1 cellular context compared by ENCODE assay signal in genomic region chr7:150978136-150978789, GRCh38.
A peak's percentile ranks its signal among the peaks of the same experiment; 100 is the strongest.
TF ChIP-seq lines count a peak whose summit lies in the region.

Gene KCNH2 (minus strand): TSS chr7:150978321. CDS start chr7:150977913, 408 bp downstream.

TF ChIP-seq in K562, 482 proteins besides CTCF, POLR2A, EP300 and RAD21 (continued from another document and continues in another):
- TF ChIP-seq RREB1 (CRISPR knock-in tag; IDR thresholded peaks at IDR 0.05) (no peak), PML (IDR thresholded peaks at IDR 0.05; ENCODE audit: low read length) (peak; percentile 36; the same call in 1 of the 2 replicates), THRA (IDR thresholded peaks at IDR 0.05) (no peak), TRIM25 (IDR thresholded peaks at IDR 0.05; ENCODE audit: borderline replicate concordance) (no peak), ZNF121 (CRISPR knock-in tag; conservative IDR thresholded peaks at IDR 0.05) (no peak), CREB5 (CRISPR knock-in tag; IDR thresholded peaks at IDR 0.05) (no peak), PHF21A (IDR thresholded peaks at IDR 0.05; ENCODE audit: borderline replicate concordance, low read depth) (no peak; the same call in 1 of the 2 replicates), GTF2A2 (tag; IDR thresholded peaks at IDR 0.05) (no peak), TOE1 (IDR thresholded peaks at IDR 0.05; ENCODE audit: borderline replicate concordance) (no peak), TOE1 (CRISPR knock-in tag; IDR thresholded peaks at IDR 0.05; ENCODE audit: borderline replicate concordance, low read depth) (0 out of 2 replicates have a peak, but pooled peaks have one; percentile 70), ZBTB34 (CRISPR knock-in tag; IDR thresholded peaks at IDR 0.05) (no peak), DEAF1 (CRISPR knock-in tag; IDR thresholded peaks at IDR 0.05) (no peak), RAD51 (IDR thresholded peaks at IDR 0.05; ENCODE audit: borderline replicate concordance, low read depth) (no peak), MGA (IDR thresholded peaks at IDR 0.05) (no peak), EGR1 (conservative IDR thresholded peaks at IDR 0.05) (peak; percentile 44; the same call in 1 of the 2 replicates), RBFOX2 (IDR thresholded peaks at IDR 0.05; ENCODE audit: low read depth, low read length) (0 out of 2 replicates have a peak, but pooled peaks have one; percentile 26), NBN (IDR thresholded peaks at IDR 0.05; ENCODE audit: low read depth) (no peak), ZNF395 (CRISPR knock-in tag; IDR thresholded peaks at IDR 0.05) (no peak), LARP7 (IDR thresholded peaks at IDR 0.05) (no peak), DLX4 (CRISPR knock-in tag; IDR thresholded peaks at IDR 0.05) (no peak), ADNP (tag; IDR thresholded peaks at IDR 0.05) (no peak), EP400 (IDR thresholded peaks at IDR 0.05) (no peak)
